Comparison of ENCODE assay signal across 8 cellular contexts in genomic region chr5:21459744-21460073, GRCh38.
DNase-seq lines count a peak whose midpoint lies in the region; ATAC-seq, FAIRE-seq and TF ChIP-seq lines count a peak whose summit lies in the region.
"Not testable (repeated sequence)": the region's sequence is repeated elsewhere in the genome, so short reads cannot be mapped to it uniquely, and the experiment has no call there.

No MANE protein-coding gene starts in this region.

- TF ChIP-seq EP300 in stomach (IDR thresholded peaks at IDR 0.05), result not testable (repeated sequence)

- H3K4me1 ChIP-seq in HUES6 (ENCODE audit: control insufficient read depth, insufficient read depth, low read length); astrocyte (ENCODE audit: insufficient read depth, low read length); esophagus (ENCODE audit: control insufficient read depth in 2 of 2, insufficient read depth in 2 of 2, low read length in 1 of 2); neural progenitor cell: not testable (repeated sequence)
- H3K4me1 ChIP-seq in stomach, result peaks cover 0 to 11% (median 7%) of the 10 kb centered on the region in 4 donors

- not testable (repeated sequence) for H3K36me3 ChIP-seq in HUES6 (ENCODE audit: control insufficient read depth, insufficient read depth, low read length); astrocyte (ENCODE audit: insufficient read depth, low read length); esophagus (ENCODE audit: control insufficient read depth in 2 of 2, insufficient read depth in 2 of 2, low read length in 1 of 2); kidney epithelial cell (ENCODE audit: control insufficient read depth, insufficient read depth, low read length); neural progenitor cell
- peaks cover 6 to 26% (median 21%) of the 10 kb centered on the region in 4 donors for H3K36me3 ChIP-seq in stomach

- H3K9ac ChIP-seq in HUES6 (ENCODE audit: low read length) (peak overlapping the region; percentile 63), astrocyte (ENCODE audit: low read length) (peak overlapping the region; percentile 82), neural progenitor cell (peak overlapping the region; percentile 48)

- not testable (repeated sequence) for H4K20me1 ChIP-seq in astrocyte (ENCODE audit: insufficient read depth, low read length); neural progenitor cell (ENCODE audit: low read depth)

- H3K27me3 Mint-ChIP-seq in T-helper 17 cell; astrocyte (ENCODE audit: low read depth, unreplicated experiment); neural progenitor cell (ENCODE audit: insufficient read depth, low read depth): not testable (repeated sequence)

- not testable (repeated sequence) for H3F3A ChIP-seq in neural progenitor cell (ENCODE audit: low read depth)

- H3K27ac ChIP-seq in C4-2B (peak overlapping the region; percentile 71), stomach (peak overlapping the region; percentile 26 to 80 (median 63))
- not testable (repeated sequence) for H3K27ac ChIP-seq in HUES6 (ENCODE audit: low read depth, low read length); astrocyte (ENCODE audit: low read depth, low read length); esophagus (ENCODE audit: low read depth in 2 of 2, low read length in 1 of 2); neural progenitor cell

- H3K4me3 ChIP-seq in HUES6 (ENCODE audit: low read depth, low read length) (peak overlapping the region; percentile 69), astrocyte (ENCODE audit: insufficient read depth, low read depth, low read length) (peak overlapping the region; percentile 60), esophagus (ENCODE audit: low read depth in 1 of 2, low read length in 2 of 2) (peak overlapping the region; percentile 60 to 79), kidney epithelial cell (ENCODE audit: low read depth, low read length) (peak overlapping the region; percentile 68), neural progenitor cell (peak overlapping the region; percentile 76), stomach (peak overlapping the region; percentile 70 to 88 (median 78))

- DNase-seq in T-helper 17 cell; astrocyte (ENCODE audit: low read depth); kidney epithelial cell (ENCODE audit: low read depth); neural progenitor cell (ENCODE audit: low spot score); stomach: not testable (repeated sequence)

- H3K9me3 ChIP-seq in HUES6 (ENCODE audit: control insufficient read depth, insufficient read depth, low read depth, low read length); T-helper 17 cell (ENCODE audit: control insufficient read depth, low read length, poor library complexity, severe bottlenecking); astrocyte (ENCODE audit: insufficient read depth, low read depth, low read length); esophagus (ENCODE audit: control insufficient read depth in 2 of 2, insufficient read depth in 1 of 2, low read depth in 1 of 2, low read length in 1 of 2); neural progenitor cell (ENCODE audit: low read depth); stomach: not testable (repeated sequence)

- intact Hi-C loops in stomach (cut with DNase I; ENCODE audit: low total_unique reads), result not testable (repeated sequence)

- 0% methylated on average over 1 of the region's 7 CpGs; no CpG with 5 or more reads in 1 of the 2 donors for WGBS in esophagus, 2 donors
- WGBS in stomach, 5 donors, result 0% methylated on average over 1 to 4 of the region's 7 CpGs; no CpG with 5 or more reads in 3 of the 5 donors

- not testable (repeated sequence) for H3K9me3 Mint-ChIP-seq in astrocyte (ENCODE audit: unreplicated experiment); neural progenitor cell

- not testable (repeated sequence) for TF ChIP-seq POLR2A in stomach (IDR thresholded peaks at IDR 0.05)

- peak overlapping the region; percentile 92 for H3K4me3 Mint-ChIP-seq in T-helper 17 cell
- H3K4me3 Mint-ChIP-seq in astrocyte (ENCODE audit: unreplicated experiment), result peak overlapping the region; percentile 92
- H3K4me3 Mint-ChIP-seq in neural progenitor cell, result peak overlapping the region; percentile 91

- H3K4me2 ChIP-seq in astrocyte (ENCODE audit: low read length) (peak overlapping the region; percentile 60), neural progenitor cell (peak overlapping the region; percentile 53)

- not testable (repeated sequence) for H3K36me3 Mint-ChIP-seq in T-helper 17 cell (ENCODE audit: low read depth); astrocyte (ENCODE audit: low read depth, unreplicated experiment); neural progenitor cell

- H3K4me1 Mint-ChIP-seq in T-helper 17 cell; astrocyte (ENCODE audit: low read depth, unreplicated experiment); neural progenitor cell: not testable (repeated sequence)

- FAIRE-seq in astrocyte (lab: Jason Lieb, UNC), result not testable (repeated sequence)

- H2AFZ ChIP-seq in astrocyte (ENCODE audit: low read depth, low read length), result peak overlapping the region; percentile 41
- H2AFZ ChIP-seq in neural progenitor cell (replicated peaks), result peak overlapping the region; percentile 70

- ATAC-seq in T-helper 17 cell, result not testable (repeated sequence)

- not testable (repeated sequence) for TF ChIP-seq CTCF in C4-2B (conservative IDR thresholded peaks at IDR 0.05); astrocyte (IDR thresholded peaks at IDR 0.05; ENCODE audit: insufficient read depth, low read depth, low read length); kidney epithelial cell (IDR thresholded peaks at IDR 0.05; ENCODE audit: insufficient read depth, low read length, poor library complexity, severe bottlenecking); neural progenitor cell (IDR thresholded peaks at IDR 0.05); stomach (IDR thresholded peaks at IDR 0.05)

- not testable (repeated sequence) for H3K27me3 ChIP-seq in HUES6 (ENCODE audit: control insufficient read depth, insufficient read depth, low read length); astrocyte (ENCODE audit: insufficient read depth, low read length); esophagus (ENCODE audit: control insufficient read depth in 1 of 2, insufficient read depth in 2 of 2, low read length in 2 of 2); kidney epithelial cell (ENCODE audit: control insufficient read depth, insufficient read depth, low read length); neural progenitor cell; stomach

- not testable (repeated sequence) for H3K79me2 ChIP-seq in astrocyte (ENCODE audit: insufficient read depth, low read length); neural progenitor cell (ENCODE audit: low read depth)

- peak overlapping the region; percentile 84 for H3K27ac Mint-ChIP-seq in T-helper 17 cell
- not testable (repeated sequence) for H3K27ac Mint-ChIP-seq in astrocyte (ENCODE audit: unreplicated experiment); neural progenitor cell
